Comparison of ENCODE assay signal across 11 cellular contexts in the genomic region with DNA sequence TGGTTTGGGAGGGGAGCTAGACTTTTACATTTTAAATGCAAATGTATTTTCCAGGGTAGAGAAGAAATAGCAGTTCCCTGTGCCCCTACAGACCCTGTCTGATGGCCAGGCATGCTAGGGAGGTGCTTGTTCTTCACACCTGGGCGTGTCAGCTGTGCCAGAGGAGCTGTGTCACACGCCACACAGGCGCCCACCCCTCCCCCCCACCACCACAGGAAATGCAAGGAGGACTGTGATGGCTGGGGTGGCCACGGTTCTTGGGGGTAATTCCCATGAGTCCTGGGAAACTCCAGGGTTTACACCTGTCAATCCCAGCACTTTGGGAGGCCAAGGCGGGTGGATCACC.
DNase-seq lines count a peak whose midpoint lies in the region; ATAC-seq and TF ChIP-seq lines count a peak whose summit lies in the region.
"Had no signal": no experiment of that assay in that cellular context is flagged by ENCODE, and none has a peak within 500 bp of the region (broad histone marks: within the 10 kb centered on the region; RNA-seq: fewer than 3 reads in every experiment).

No MANE protein-coding gene starts in this region.

- H2AFZ ChIP-seq in OCI-LY1 (ENCODE audit: low read length), result no peak overlapping the region

- H3F3A ChIP-seq in OCI-LY1 (ENCODE audit: insufficient read depth, low read length), result no peaks in the 10 kb centered on the region

- TF ChIP-seq CTCF in OCI-LY1 (IDR thresholded peaks at IDR 0.05; ENCODE audit: low read length), result no peak

- H3K27ac Mint-ChIP-seq in CD4-positive, CD25-positive, alpha-beta regulatory T cell, result peak overlapping the region in 2 of 3 donors; percentile 42 to 92
- H3K27ac Mint-ChIP-seq in naive B cell, result peak overlapping the region in 5 of 6 donors; percentile 58 to 85 (median 74)

- H3K4me1 Mint-ChIP-seq in CD4-positive, CD25-positive, alpha-beta regulatory T cell, result peaks cover 7 to 55% (median 33%) of the 10 kb centered on the region in 4 donors
- H3K4me1 Mint-ChIP-seq in naive B cell, result peaks cover 43 to 50% (median 45%) of the 10 kb centered on the region in 3 donors

- H3K9me3 Mint-ChIP-seq in CD4-positive, CD25-positive, alpha-beta regulatory T cell, result no peaks in the 10 kb centered on the region
- H3K9me3 Mint-ChIP-seq in naive B cell, result no peaks in the 10 kb centered on the region

- DNase-seq in CD4-positive, CD25-positive, alpha-beta regulatory T cell, result peak; percentile 12 to 66 (median 35)
- DNase-seq in activated effector memory CD4-positive, alpha-beta T cell treated with anti-CD3 and anti-CD28 coated beads, Interleukin-2, amount 50 U/mL, for 16 hours, result peak; percentile 70
- DNase-seq in naive B cell (no peak), NCI-H146 treated with DMSO at 0.1 percent for 48 hours (lab: John Stamatoyannopoulos, UW; ENCODE audit: unreplicated experiment) (no peak), NCI-H2029 treated with DMSO at 0.1 percent for 48 hours (lab: John Stamatoyannopoulos, UW) (no peak), mucosa of gallbladder (ENCODE audit: low spot score) (no peak)
- DNase-seq: NCI-H345, WERI-Rb-1 had no signal

- H3K4me3 ChIP-seq in CD4-positive, CD25-positive, alpha-beta regulatory T cell (ENCODE audit: low read depth, low read length), result no peak overlapping the region
- H3K4me3 ChIP-seq in OCI-LY1 (ENCODE audit: low read depth, low read length, poor library complexity, severe bottlenecking), result no peak overlapping the region
- H3K4me3 ChIP-seq: skin epidermis had no signal

- no peaks in the 10 kb centered on the region for H4K20me1 ChIP-seq in OCI-LY1 (ENCODE audit: insufficient read depth, low read length)

- H3K27ac ChIP-seq in CD4-positive, CD25-positive, alpha-beta regulatory T cell (ENCODE audit: insufficient read depth, low read length, poor library complexity, severe bottlenecking), result no peak overlapping the region
- H3K27ac ChIP-seq in OCI-LY1 (ENCODE audit: low read depth, low read length, poor library complexity, severe bottlenecking), result peak overlapping the region; percentile 47
- H3K27ac ChIP-seq: skin epidermis, WERI-Rb-1 had no signal

- H3K9me3 ChIP-seq in CD4-positive, CD25-positive, alpha-beta regulatory T cell (ENCODE audit: control insufficient read depth in 2 of 2, low read length in 2 of 2), result no peaks in the 10 kb centered on the region
- H3K9me3 ChIP-seq in OCI-LY1 (ENCODE audit: low read length), result no peaks in the 10 kb centered on the region

- H3K4me2 ChIP-seq in OCI-LY1 (ENCODE audit: low read length), result no peak overlapping the region

- peaks cover 61% of the 10 kb centered on the region for H3K36me3 Mint-ChIP-seq in CD4-positive, CD25-positive, alpha-beta regulatory T cell
- peaks cover 22 to 53% of the 10 kb centered on the region in 2 donors for H3K36me3 Mint-ChIP-seq in naive B cell

- no peak overlapping the region for H3K9ac ChIP-seq in OCI-LY1 (ENCODE audit: low read length)

- H3K27me3 Mint-ChIP-seq in CD4-positive, CD25-positive, alpha-beta regulatory T cell, result no peaks in the 10 kb centered on the region
- no peaks in the 10 kb centered on the region for H3K27me3 Mint-ChIP-seq in naive B cell

- ATAC-seq in CD4-positive, CD25-positive, alpha-beta regulatory T cell (ENCODE audit: low read depth in 2 of 2), result peak; percentile 65 to 67
- ATAC-seq in naive B cell (ENCODE audit: low read depth in 2 of 2) (no peak), GM18511 (IDR thresholded peaks at IDR 0.05; ENCODE audit: unreplicated experiment) (no peak)

- peaks cover 19% of the 10 kb centered on the region for H3K4me1 ChIP-seq in CD4-positive, CD25-positive, alpha-beta regulatory T cell (ENCODE audit: control insufficient read depth, insufficient read depth, low read length, poor library complexity, severe bottlenecking)
- peaks cover 30% of the 10 kb centered on the region for H3K4me1 ChIP-seq in OCI-LY1 (ENCODE audit: insufficient read depth, low read length, severe bottlenecking)

- H3K36me3 ChIP-seq in CD4-positive, CD25-positive, alpha-beta regulatory T cell (ENCODE audit: control insufficient read depth, insufficient read depth, low read length), result peaks cover 92% of the 10 kb centered on the region
- peaks cover 88% of the 10 kb centered on the region for H3K36me3 ChIP-seq in OCI-LY1 (ENCODE audit: insufficient read depth, low read length)
- H3K36me3 ChIP-seq: WERI-Rb-1 had no signal

- H3K9me2 ChIP-seq in OCI-LY1 (ENCODE audit: low read depth, low read length), result no peaks in the 10 kb centered on the region

- H3K27me3 ChIP-seq in CD4-positive, CD25-positive, alpha-beta regulatory T cell (ENCODE audit: control insufficient read depth, insufficient read depth, low read length), result no peaks in the 10 kb centered on the region
- no peaks in the 10 kb centered on the region for H3K27me3 ChIP-seq in OCI-LY1 (ENCODE audit: insufficient read depth, low read length)

- H3K4me3 Mint-ChIP-seq in CD4-positive, CD25-positive, alpha-beta regulatory T cell, result peak overlapping the region in 1 of 4 donors; percentile 59
- no peak overlapping the region for H3K4me3 Mint-ChIP-seq in naive B cell

- no peaks in the 10 kb centered on the region for H3K79me2 ChIP-seq in OCI-LY1 (ENCODE audit: insufficient read depth, low read length)

Comparison
In these comparisons a context has a peak if more than half of its experiments do, and no peak if none do; other contexts are left out.
1. ATAC-seq: peak in CD4-positive, CD25-positive, alpha-beta regulatory T cell (2 of 2); none in naive B cell (0 of 2) and GM18511 (single experiment).
2. DNase-seq: peak in CD4-positive, CD25-positive, alpha-beta regulatory T cell (3 of 3) and activated effector memory CD4-positive, alpha-beta T cell treated with anti-CD3 and anti-CD28 coated beads, Interleukin-2, amount 50 U/mL, for 16 hours (single experiment); none in naive B cell (single experiment), NCI-H146 treated with DMSO at 0.1 percent for 48 hours (single experiment), NCI-H2029 treated with DMSO at 0.1 percent for 48 hours (single experiment) and mucosa of gallbladder (single experiment).